Comparison of ENCODE assay signal across 21 cellular contexts in genomic region chr10:23338886-23339285, GRCh38. TPM values are rescaled to one million over a fixed set of nuclear protein-coding genes. Genes with fewer than 3 reads are reported as not detected.
DNase-seq lines count a peak whose midpoint lies in the region; ATAC-seq, FAIRE-seq and TF ChIP-seq lines count a peak whose summit lies in the region.
"Had no signal": no experiment of that assay in that cellular context is flagged by ENCODE, and none has a peak within 500 bp of the region (broad histone marks: within the 10 kb centered on the region; RNA-seq: fewer than 3 reads in every experiment).

No MANE protein-coding gene starts in this region.

- H3K4me3 Mint-ChIP-seq in HFFc6 = peak overlapping the region; percentile 4; the same call in 1 of the 2 replicates
- H3K4me3 Mint-ChIP-seq: CD8-positive, alpha-beta T cell; GM23338; IgD-negative memory B cell; T-helper 17 cell had no signal

- no peak for FAIRE-seq in bronchial epithelial cell (lab: Jason Lieb, UNC)
- FAIRE-seq: A549 had no signal

- CTCF ChIA-PET in PC-3 (lab: Charles Lee) = no interaction called here

- H3K4me2 ChIP-seq in DND-41 (ENCODE audit: insufficient read depth, low read length) (no peak overlapping the region), PC-3 (ENCODE audit: low read length) (peak overlapping the region; percentile 46; the same call in 1 of the 2 replicates)
- H3K4me2 ChIP-seq: A549, BLaER1, GM23338 had no signal

- no peak overlapping the region for H3K4me3 ChIP-seq in DND-41 (ENCODE audit: low read depth in 1 of 2, low read length in 2 of 2)
- no peak overlapping the region for H3K4me3 ChIP-seq in PC-3 (ENCODE audit: low read length)
- H3K4me3 ChIP-seq in bronchial epithelial cell (ENCODE audit: low read depth, low read length) = no peak overlapping the region
- H3K4me3 ChIP-seq: A549, BLaER1, GM23338, MG63, SJCRH30 had no signal

- POLR2A ChIA-PET in PC-3 (lab: Charles Lee; ENCODE audit: unreplicated experiment) = no interaction called here

- no peaks in the 10 kb centered on the region for H4K20me1 ChIP-seq in DND-41 (ENCODE audit: insufficient read depth, low read length)
- H4K20me1 ChIP-seq in PC-3 (ENCODE audit: low read length) = no peaks in the 10 kb centered on the region
- H4K20me1 ChIP-seq: BLaER1 had no signal

- no peak for ATAC-seq in DND-41 (ENCODE audit: insufficient read depth, low read depth)
- ATAC-seq in PC-3 = peak; percentile 76
- no peak for ATAC-seq in GM19351 (IDR thresholded peaks at IDR 0.05; ENCODE audit: unreplicated experiment)
- no peak for ATAC-seq in HG03045 (IDR thresholded peaks at IDR 0.05; ENCODE audit: unreplicated experiment)
- ATAC-seq: CD8-positive, alpha-beta T cell; T-helper 17 cell had no signal

- H3K9me3 Mint-ChIP-seq in HFFc6 = no peaks in the 10 kb centered on the region
- H3K9me3 Mint-ChIP-seq: CD8-positive, alpha-beta T cell; GM23338; IgD-negative memory B cell had no signal

- no peaks in the 10 kb centered on the region for H3K36me3 Mint-ChIP-seq in HFFc6 (ENCODE audit: low read depth)
- H3K36me3 Mint-ChIP-seq: CD8-positive, alpha-beta T cell; IgD-negative memory B cell had no signal

- peaks cover 1% of the 10 kb centered on the region; the same call in 1 of the 2 replicates for H3K27me3 Mint-ChIP-seq in HFFc6 (ENCODE audit: insufficient read depth)
- H3K27me3 Mint-ChIP-seq: T-helper 17 cell had no signal

- H3K9ac ChIP-seq in DND-41 (ENCODE audit: low read depth, low read length) = no peak overlapping the region
- H3K9ac ChIP-seq in PC-3 (ENCODE audit: low read length) = peak overlapping the region; percentile 29; the same call in 1 of the 2 replicates
- H3K9ac ChIP-seq: BLaER1 had no signal

- no peak overlapping the region for H2AFZ ChIP-seq in DND-41 (ENCODE audit: low read depth, low read length)
- H2AFZ ChIP-seq in PC-3 (ENCODE audit: low read length) = no peak overlapping the region

- H3K27ac ChIP-seq in DND-41 (ENCODE audit: low read length) = no peak overlapping the region
- H3K27ac ChIP-seq in PC-3 (ENCODE audit: low read length) = peak overlapping the region; percentile 70
- H3K27ac ChIP-seq: A549, BLaER1, SJCRH30 had no signal

- H3K36me3 ChIP-seq in DND-41 (ENCODE audit: insufficient read depth, low read length) = no peaks in the 10 kb centered on the region
- H3K36me3 ChIP-seq in PC-3 (ENCODE audit: low read depth, low read length) = no peaks in the 10 kb centered on the region
- H3K36me3 ChIP-seq in bronchial epithelial cell (ENCODE audit: control insufficient read depth, insufficient read depth, low read length) = no peaks in the 10 kb centered on the region
- H3K36me3 ChIP-seq: BLaER1, MG63, SJCRH30 had no signal

- H3K4me1 Mint-ChIP-seq in HFFc6 (ENCODE audit: low read depth) = peaks cover 61% of the 10 kb centered on the region

- H3K79me2 ChIP-seq in DND-41 (ENCODE audit: insufficient read depth, low read length) (no peaks in the 10 kb centered on the region), PC-3 (ENCODE audit: low read length) (no peaks in the 10 kb centered on the region)

- H3K27me3 ChIP-seq in DND-41 (ENCODE audit: insufficient read depth, low read length, poor library complexity) = no peaks in the 10 kb centered on the region
- no peaks in the 10 kb centered on the region for H3K27me3 ChIP-seq in PC-3 (ENCODE audit: low read length)
- H3K27me3 ChIP-seq in bronchial epithelial cell (ENCODE audit: control insufficient read depth, insufficient read depth, low read length) = no peaks in the 10 kb centered on the region
- H3K27me3 ChIP-seq: BLaER1, MG63, SJCRH30 had no signal

- TF ChIP-seq CTCF in DND-41 (IDR thresholded peaks at IDR 0.05; ENCODE audit: borderline replicate concordance, extremely low read depth, low read length, poor library complexity, severe bottlenecking) = peak; percentile 14
- 0 out of 2 replicates have a peak, but pooled peaks have one; percentile 10 for TF ChIP-seq CTCF in HFFc6 (IDR thresholded peaks at IDR 0.05)
- TF ChIP-seq CTCF in PC-3 (conservative IDR thresholded peaks at IDR 0.05; ENCODE audit: low read depth, low read length) = no peak
- TF ChIP-seq CTCF in bronchial epithelial cell (IDR thresholded peaks at IDR 0.05; ENCODE audit: insufficient read depth, low read length, severe bottlenecking) = no peak

- peak overlapping the region; percentile 75 for H3K27ac Mint-ChIP-seq in HFFc6
- H3K27ac Mint-ChIP-seq: CD8-positive, alpha-beta T cell; GM23338; IgD-negative memory B cell had no signal

- DNase-seq in DND-41 = no peak
- peak; percentile 52 for DNase-seq in HFFc6
- DNase-seq in PC-3 = peak; percentile 68
- peak; percentile 27 for DNase-seq in bronchial epithelial cell (ENCODE audit: low read depth)
- DNase-seq in activated T-cell treated with anti-CD3 and anti-CD28 coated beads, Interleukin-2, amount 50 U/mL, for 1 hour = no peak
- no peak for DNase-seq in GM03348 (ENCODE audit: low spot score)
- DNase-seq: CD8-positive, alpha-beta T cell; Karpas-422; MG63; NCI-H1092; NCI-H2081 treated with DMSO at 0.1 percent for 48 hours; OCI-M1; SJCRH30; T-helper 17 cell had no signal

- intact Hi-C loops in PC-3 (cut with micrococcal nuclease) = no loop called here

- H3K9me2 ChIP-seq in PC-3 (replicated peaks; ENCODE audit: low read length) = no peaks in the 10 kb centered on the region

- no peaks in the 10 kb centered on the region for H3F3A ChIP-seq in PC-3 (ENCODE audit: low read length, unreplicated experiment)

- no TSS peak for BruUV-seq in PC-3 (replicated peaks; lab: Mats Ljungman, UMichigan)

- peaks cover 13% of the 10 kb centered on the region for H3K4me1 ChIP-seq in DND-41 (ENCODE audit: insufficient read depth, low read length)
- peaks cover 35% of the 10 kb centered on the region for H3K4me1 ChIP-seq in PC-3 (ENCODE audit: insufficient read depth, low read length)
- H3K4me1 ChIP-seq: A549 had no signal

- H3K9me3 ChIP-seq in DND-41 (ENCODE audit: insufficient read depth, low read length, severe bottlenecking) (no peaks in the 10 kb centered on the region), PC-3 (ENCODE audit: low read length) (no peaks in the 10 kb centered on the region)
- H3K9me3 ChIP-seq: A549, MG63, SJCRH30 had no signal

RNA-seq across cellular contexts. Expression of gene C10orf67, which starts 5.7 kb away (rescaled TPM):
- under 1 TPM; 0.10 to 0.88 (median 0.33) TPM for total RNA-seq in HFFc6 (2021; fragmentation: NEBNext Ultra II Directional; extraction: Animal tissue kit (Norgen Biotek cat#: 25700))
- total RNA-seq in PC-3 (2014; rRNA removed) (0.15 and 0.29 TPM in 2 replicates), bronchial epithelial cell (0.26 TPM in 1 of 2 replicates, not detected in the other)
- total RNA-seq: CD8-positive, alpha-beta T cell; GM23338; NCI-H460 had no signal

Comparison
In these comparisons a context has a peak if more than half of its experiments do, and no peak if none do; other contexts are left out.
1. DNase-seq: peak in HFFc6 (single experiment), PC-3 (single experiment) and bronchial epithelial cell (single experiment); none in DND-41 (single experiment), activated T-cell treated with anti-CD3 and anti-CD28 coated beads, Interleukin-2, amount 50 U/mL, for 1 hour (single experiment) and GM03348 (single experiment).
2. CTCF ChIP-seq: peak in DND-41 (single experiment) and HFFc6 (single experiment); none in PC-3 (single experiment) and bronchial epithelial cell (single experiment).